ENCODE assay signal across 8 cellular contexts in the genomic region with DNA sequence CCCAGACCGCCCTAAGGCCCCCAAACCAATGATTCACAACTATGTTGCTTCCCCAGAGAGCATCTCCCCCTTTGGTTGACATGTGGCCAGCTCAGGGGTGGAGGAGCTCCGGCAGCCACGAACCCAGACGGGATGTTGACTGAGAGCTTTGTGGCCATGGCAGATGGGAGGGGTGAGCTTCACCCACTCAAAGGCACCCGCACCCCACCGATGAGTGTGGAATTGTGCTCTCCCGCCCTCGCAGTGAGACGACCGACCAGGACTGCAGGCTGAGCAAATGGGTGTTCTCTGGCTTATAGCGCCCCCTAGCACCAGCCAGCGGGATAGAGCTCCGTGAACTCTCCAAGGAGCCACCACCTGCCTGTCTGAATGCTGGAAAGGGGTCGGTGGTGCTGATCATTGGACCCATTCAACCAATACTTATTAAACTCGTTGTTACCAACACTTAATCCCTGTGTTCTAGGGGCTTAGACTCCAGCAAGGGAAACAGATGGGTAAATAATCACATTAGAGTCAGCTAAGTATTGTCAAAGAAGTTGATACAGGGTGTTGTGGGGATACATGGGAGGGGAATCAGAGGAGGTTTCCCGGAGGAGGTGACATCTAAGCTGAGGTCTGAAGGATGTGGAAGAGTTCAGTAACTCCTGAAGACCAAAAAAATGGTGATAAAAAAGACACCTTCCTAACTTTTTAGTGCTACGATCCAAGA. TPM values are rescaled to one million over a fixed set of nuclear protein-coding genes. Genes with fewer than 3 reads are reported as not detected.
DNase-seq lines count a peak whose midpoint lies in the region; ATAC-seq and TF ChIP-seq lines count a peak whose summit lies in the region.

No MANE protein-coding gene starts in this region.

- CTCF ChIA-PET in BJ (lab: Yijun Ruan, JAX) = interaction anchor here (0.5 to 12.8 kb wide), 67 partner anchors 8 to 322 kb away, joined by 3 to 266 read pairs (median 5); a partner anchor contains a TSS

- no peaks in the 10 kb centered on the region for H3K27me3 ChIP-seq in BJ (ENCODE audit: control insufficient read depth, insufficient read depth, low read length)

- POLR2A ChIA-PET in BJ (lab: Charles Lee) = interaction anchor here (0.8 to 1.9 kb wide), 2 partner anchors 135 to 265 kb away, joined by 3 to 8 read pairs; no protein-coding TSS in a partner anchor

- no peaks in the 10 kb centered on the region for H3K36me3 ChIP-seq in BJ (ENCODE audit: control insufficient read depth, insufficient read depth, low read length)

- no peak for DNase-seq in BJ (ENCODE audit: low read depth)
- DNase-seq in HT-29 (ENCODE audit: low spot score) = peak; percentile 68
- DNase-seq in T follicular helper cell (ENCODE audit: low read depth) = peak; percentile 26
- peak; percentile 72 for DNase-seq in amniotic stem cell (lab: John Stamatoyannopoulos, UW)
- DNase-seq in left ventricle myocardium superior = peak; percentile 80
- DNase-seq in sciatic nerve (ENCODE audit: low spot score) = peak; percentile 90
- DNase-seq in OCI-M2 (lab: John Stamatoyannopoulos, UW; ENCODE audit: unreplicated experiment) = no peak
- DNase-seq in DMS79 treated with DMSO at 0.1 percent for 48 hours (lab: John Stamatoyannopoulos, UW) = no peak

- H3K4me3 ChIP-seq in BJ (ENCODE audit: low read depth, low read length) = no peak overlapping the region

- ATAC-seq in left ventricle myocardium superior = peak; percentile 55
- ATAC-seq in sciatic nerve = peak; percentile 75

- intact Hi-C loops in left ventricle myocardium superior (cut with micrococcal nuclease) (loop anchor here (5.0 to 10.0 kb wide), 3 partner anchors 140 to 270 kb away; no protein-coding TSS in a partner anchor), sciatic nerve (cut with DNase I) (loop anchor here (10.0 kb wide), 2 partner anchors 142 to 262 kb away; no protein-coding TSS in a partner anchor)

- TF ChIP-seq CTCF in BJ (IDR thresholded peaks at IDR 0.05; ENCODE audit: insufficient read depth, low read depth, low read length) = peak; percentile 93

RNA-seq across cellular contexts. Expression of a gene that starts 4.5 kb away (rescaled TPM):
- 544 and 558 TPM in 2 replicates for polyA plus RNA-seq in BJ (2011; rRNA removed)
- polyA minus RNA-seq in BJ (2011; rRNA and poly(A)+ RNA removed) = 271 and 326 TPM in 2 replicates
- not detected in 2 replicates for total RNA-seq in HT-29 (2014; rRNA removed; shearing (Covaris generic))
- 256 TPM for total RNA-seq in left ventricle myocardium superior
- 560 TPM for total RNA-seq in sciatic nerve

Comparison
In these comparisons a context has a peak if more than half of its experiments do, and no peak if none do; other contexts are left out.
1. DNase-seq: peak in HT-29 (single experiment), T follicular helper cell (single experiment), amniotic stem cell (single experiment), left ventricle myocardium superior (single experiment) and sciatic nerve (single experiment); none in BJ (single experiment), OCI-M2 (single experiment) and DMS79 treated with DMSO at 0.1 percent for 48 hours (single experiment).
2. RNA of a gene that starts 4.5 kb away (total RNA-seq): 560 TPM in sciatic nerve (single experiment) and 256 TPM in left ventricle myocardium superior (single experiment); not detected in HT-29; every median in the first group is over 100 times any median in the second.